Comparison of ENCODE assay signal across 18 cellular contexts in genomic region chr1:17279001-17279830, GRCh38. TPM values are rescaled to one million over a fixed set of nuclear protein-coding genes. Genes with fewer than 3 reads are reported as not detected.
DNase-seq lines count a peak whose midpoint lies in the region; ATAC-seq and TF ChIP-seq lines count a peak whose summit lies in the region.
"Had no signal": no experiment of that assay in that cellular context is flagged by ENCODE, and none has a peak within 500 bp of the region (broad histone marks: within the 10 kb centered on the region; RNA-seq: fewer than 3 reads in every experiment).

No MANE protein-coding gene starts in this region.

- no peak overlapping the region for H3K27ac ChIP-seq in testis

- intact Hi-C loops in testis (cut with DNase I; ENCODE audit: low total_unique reads), result no loop called here

- H3K4me3 ChIP-seq in testis, result no peak overlapping the region

- H3K27me3 ChIP-seq in testis, result no peaks in the 10 kb centered on the region

- WGBS in testis, 2 donors, result 87 to 91% methylated on average over 13 to 14 of the region's 14 CpGs

- H3K9me3 Mint-ChIP-seq in activated naive CD4-positive, alpha-beta T cell treated with anti-CD3 and anti-CD28 coated beads, Interleukin-2, amount 50 U/mL, for 72 hours, result no peaks in the 10 kb centered on the region
- H3K9me3 Mint-ChIP-seq: H9 had no signal

- H3K4me1 ChIP-seq in testis, result no peaks in the 10 kb centered on the region

- H3K27ac Mint-ChIP-seq in activated naive CD4-positive, alpha-beta T cell treated with anti-CD3 and anti-CD28 coated beads, Interleukin-2, amount 50 U/mL, for 72 hours, result no peak overlapping the region
- H3K27ac Mint-ChIP-seq: H9 had no signal

- H3K36me3 ChIP-seq in testis (ENCODE audit: low read depth, missing control alignments), result no peaks in the 10 kb centered on the region

- DNase-seq in A172 (ENCODE audit: low spot score) (peak; percentile 45), RPMI7951 (ENCODE audit: low read depth) (peak; percentile 69), left kidney (ENCODE audit: low read depth, low spot score) (peak; percentile 43), retina (peak; percentile 25), testis (no peak), LoVo (ENCODE audit: low spot score) (no peak)
- no peak for DNase-seq in activated naive CD4-positive, alpha-beta T cell treated with anti-CD3 and anti-CD28 coated beads, Interleukin-2, amount 50 U/mL, for 72 hours (ENCODE audit: low spot score in 2 of 2)
- DNase-seq in effector CD8-positive, alpha-beta T cell (lab: John Stamatoyannopoulos, UW), result no peak
- DNase-seq: C1 segment of cervical spinal cord; DMS153; H9; Kasumi-1; NCI-H1417; NCI-H187 treated with DMSO at 0.1 percent for 48 hours; NK-92 treated with Interleukin-12 subunit alpha and Interleukin-12 subunit beta, amount 100 ng/mL, for 24 hours had no signal

- no peak for TF ChIP-seq POLR2A in testis (IDR thresholded peaks at IDR 0.05)

- no peaks in the 10 kb centered on the region for H3K36me3 Mint-ChIP-seq in activated naive CD4-positive, alpha-beta T cell treated with anti-CD3 and anti-CD28 coated beads, Interleukin-2, amount 50 U/mL, for 72 hours

- no peak for ATAC-seq in activated naive CD4-positive, alpha-beta T cell treated with anti-CD3 and anti-CD28 coated beads, Interleukin-2, amount 50 U/mL, for 72 hours

- TF ChIP-seq CTCF in testis (IDR thresholded peaks at IDR 0.05), result no peak

- no peaks in the 10 kb centered on the region for H3K9me3 ChIP-seq in testis

RNA-seq across cellular contexts. Expression of gene PADI4, which starts 28.8 kb away (rescaled TPM):
- total RNA-seq in A172 (2014; rRNA removed; shearing (Covaris generic)), result 0.29 and 0.50 TPM in 2 replicates
- 3.5 and 6.7 TPM in 2 replicates for total RNA-seq in RPMI7951 (2014; rRNA removed; shearing (Covaris generic))
- 1 to 10 TPM; 1.3 to 2.4 TPM for total RNA-seq in activated naive CD4-positive, alpha-beta T cell treated with anti-CD3 and anti-CD28 coated beads, Interleukin-2, amount 50 U/mL, for 72 hours
- total RNA-seq in testis, result under 1 TPM in 1 of 2 donors, not detected in 1; 0.16 TPM
- polyA plus RNA-seq in testis (ENCODE audit: insufficient read depth, low read depth, low replicate concordance), result 0.32 TPM
- total RNA-seq: A673, G401 had no signal

RNA-seq across cellular contexts. Expression of gene PADI3, which starts 30.3 kb away (rescaled TPM):
- 2.1 and 5.4 TPM in 2 replicates for total RNA-seq in A172 (2014; rRNA removed; shearing (Covaris generic))
- total RNA-seq in RPMI7951 (2014; rRNA removed; shearing (Covaris generic)), result 44.9 and 48.8 TPM in 2 replicates
- not detected for total RNA-seq in activated naive CD4-positive, alpha-beta T cell treated with anti-CD3 and anti-CD28 coated beads, Interleukin-2, amount 50 U/mL, for 72 hours
- 1 to 10 TPM in 1 of 2 donors, under 1 TPM in 1; 0.63 to 1.2 TPM for total RNA-seq in testis
- polyA plus RNA-seq in testis (ENCODE audit: insufficient read depth, low read depth, low replicate concordance), result 0.80 TPM
- total RNA-seq: OCI-LY7 had no signal

Comparison
In these comparisons a context has a peak if more than half of its experiments do, and no peak if none do; other contexts are left out.
1. DNase-seq: peak in A172 (single experiment), RPMI7951 (single experiment), left kidney (single experiment) and retina (single experiment); none in activated naive CD4-positive, alpha-beta T cell treated with anti-CD3 and anti-CD28 coated beads, Interleukin-2, amount 50 U/mL, for 72 hours (0 of 2), effector CD8-positive, alpha-beta T cell (single experiment), testis (single experiment) and LoVo (single experiment).